21 cellular contexts compared by ENCODE assay signal in genomic region chr7:3867847-3868246, GRCh38.
A peak's percentile ranks its signal among the peaks of the same experiment; 100 is the strongest.
DNase-seq lines count a peak whose midpoint lies in the region; ATAC-seq and TF ChIP-seq lines count a peak whose summit lies in the region.
"Had no signal": no experiment of that assay in that cellular context is flagged by ENCODE, and none has a peak within 500 bp of the region (broad histone marks: within the 10 kb centered on the region; RNA-seq: fewer than 3 reads in every experiment).

No MANE protein-coding gene starts in this region.

- H3K4me1 ChIP-seq in body of pancreas: no peaks in the 10 kb centered on the region
- peaks cover 0 to 13% (median 0%) of the 10 kb centered on the region in 3 donors for H3K4me1 ChIP-seq in gastroesophageal sphincter
- H3K4me1 ChIP-seq in thyroid gland: no peaks in the 10 kb centered on the region
- H3K4me1 ChIP-seq: ascending aorta, Caco-2, psoas muscle, stomach had no signal

- no peak for TF ChIP-seq POLR2A in body of pancreas (IDR thresholded peaks at IDR 0.05)
- no peak for TF ChIP-seq POLR2A in gastroesophageal sphincter (IDR thresholded peaks at IDR 0.05)
- TF ChIP-seq POLR2A in thyroid gland (IDR thresholded peaks at IDR 0.05): no peak

- peak; percentile 21 for ATAC-seq in body of pancreas
- peak; percentile 81 for ATAC-seq in gastroesophageal sphincter

- H3K4me3 ChIP-seq in body of pancreas (no peak overlapping the region), gastroesophageal sphincter (no peak overlapping the region), retinal pigment epithelial cell (ENCODE audit: low read length) (no peak overlapping the region), thyroid gland (replicated peaks in 1 of 3) (no peak overlapping the region)
- H3K4me3 ChIP-seq: ascending aorta, psoas muscle, stomach had no signal

- TF ChIP-seq CTCF in body of pancreas (IDR thresholded peaks at IDR 0.05) (no peak), gastroesophageal sphincter (IDR thresholded peaks at IDR 0.05) (no peak), retinal pigment epithelial cell (conservative IDR thresholded peaks at IDR 0.05; ENCODE audit: low read depth, low read length) (no peak), thyroid gland (IDR thresholded peaks at IDR 0.05) (no peak)

- 76 to 88% methylated on average over 5 of the region's 5 CpGs for WGBS in body of pancreas, 2 donors
- 40 to 65% methylated on average over 5 of the region's 5 CpGs for WGBS in gastroesophageal sphincter (ENCODE audit: low coverage in 1 of 2), 2 donors
- WGBS in thyroid gland, 2 donors: 87 to 92% methylated on average over 5 of the region's 5 CpGs

- intact Hi-C loops in body of pancreas (cut with DNase I): no loop called here
- intact Hi-C loops in thyroid gland (cut with DNase I): no loop called here

- H3K9me3 ChIP-seq in body of pancreas: no peaks in the 10 kb centered on the region
- no peaks in the 10 kb centered on the region for H3K9me3 ChIP-seq in gastroesophageal sphincter
- no peaks in the 10 kb centered on the region for H3K9me3 ChIP-seq in thyroid gland
- H3K9me3 ChIP-seq: ascending aorta, Caco-2, psoas muscle had no signal

- H3K27ac ChIP-seq in body of pancreas (no peak overlapping the region), gastroesophageal sphincter (peak overlapping the region in 3 of 4 donors; percentile 17 to 58 (median 27)), thyroid gland (no peak overlapping the region)
- H3K27ac ChIP-seq: ascending aorta, psoas muscle had no signal

- no peak for TF ChIP-seq EP300 in gastroesophageal sphincter (IDR thresholded peaks at IDR 0.05)

- DNase-seq in HCEC 1CT: peak; percentile 58
- DNase-seq in body of pancreas: no peak
- DNase-seq in retinal pigment epithelial cell (ENCODE audit: low read depth): peak; percentile 53
- DNase-seq in NCI-H69 (lab: John Stamatoyannopoulos, UW): no peak
- no peak for DNase-seq in activated gamma-delta T cell treated with Interleukin-2 at 50 U/mL for 16 hours
- no peak for DNase-seq in GM19238 (ENCODE audit: insufficient read length, low spot score)
- no peak for DNase-seq in thyroid gland
- DNase-seq: activated T-cell treated with anti-CD3 and anti-CD28 coated beads for 4 hours; C1 segment of cervical spinal cord; Caco-2; central memory CD4-positive, alpha-beta T cell; DND-41; naive B cell; NCI-H510A treated with DMSO at 0.1 percent for 48 hours; nucleus accumbens; small intestine; stimulated activated CD4-positive, alpha-beta T cell treated with anti-CD3 and anti-CD28 coated beads, Interleukin-1b, Interleukin-23, amount 100 ng/mL, for 48 hours; stomach had no signal

- H3K27me3 ChIP-seq in body of pancreas: no peaks in the 10 kb centered on the region
- no peaks in the 10 kb centered on the region for H3K27me3 ChIP-seq in gastroesophageal sphincter
- no peaks in the 10 kb centered on the region for H3K27me3 ChIP-seq in thyroid gland
- H3K27me3 ChIP-seq: ascending aorta, stomach had no signal

- H3K36me3 ChIP-seq in body of pancreas (replicated peaks in 1 of 2; ENCODE audit: insufficient read depth in 1 of 2, low read depth in 2 of 2): no peaks in the 10 kb centered on the region
- H3K36me3 ChIP-seq in gastroesophageal sphincter: no peaks in the 10 kb centered on the region
- H3K36me3 ChIP-seq in thyroid gland: no peaks in the 10 kb centered on the region
- H3K36me3 ChIP-seq: ascending aorta, stomach had no signal

Comparison
In these comparisons a context has a peak if more than half of its experiments do, and no peak if none do; other contexts are left out.
1. DNase-seq: peak in HCEC 1CT (single experiment) and retinal pigment epithelial cell (single experiment); none in body of pancreas (0 of 4), NCI-H69 (single experiment), activated gamma-delta T cell treated with Interleukin-2 at 50 U/mL for 16 hours (single experiment), GM19238 (single experiment) and thyroid gland (0 of 2).
2. H3K27ac ChIP-seq: peak in gastroesophageal sphincter (3 of 4); none in body of pancreas (0 of 4) and thyroid gland (0 of 3).